ENCODE assay signal across 9 cellular contexts in genomic region chr16:21101631-21102420, GRCh38.
DNase-seq lines count a peak whose midpoint lies in the region; ATAC-seq and TF ChIP-seq lines count a peak whose summit lies in the region.
"Had no signal": no experiment of that assay in that cellular context is flagged by ENCODE, and none has a peak within 500 bp of the region (broad histone marks: within the 10 kb centered on the region; RNA-seq: fewer than 3 reads in every experiment).

No MANE protein-coding gene starts in this region.

- peak; percentile 63; the same call in 2 of the 3 replicates for ATAC-seq in RWPE2 (ENCODE audit: low read depth)
- ATAC-seq in stimulated activated naive CD8-positive, alpha-beta T cell treated with anti-CD3 and anti-CD28 coated beads, Interleukin-15, amount 100 ng/mL, for 72 hours = peak; percentile 56
- ATAC-seq in HG03095 (IDR thresholded peaks at IDR 0.05; ENCODE audit: unreplicated experiment) = no peak

- H3K27ac ChIP-seq in RWPE2 (ENCODE audit: poor library complexity, severe bottlenecking) = no peak overlapping the region

- H3K4me3 Mint-ChIP-seq in stimulated activated naive CD8-positive, alpha-beta T cell treated with anti-CD3 and anti-CD28 coated beads, Interleukin-15, amount 100 ng/mL, for 72 hours = no peak overlapping the region

- peak; percentile 71 for DNase-seq in activated effector memory CD4-positive, alpha-beta T cell treated with anti-CD3 and anti-CD28 coated beads, Interleukin-2, amount 50 U/mL, for 16 hours
- no peak for DNase-seq in activated effector memory CD4-positive, alpha-beta T cell treated with Interleukin-2 at 50 U/mL for 16 hours
- DNase-seq in RWPE2 (ENCODE audit: low spot score) = no peak
- peak; percentile 3 for DNase-seq in fibroblast of the conjunctiva (ENCODE audit: low read depth)
- peak; percentile 10 to 12 for DNase-seq in stimulated activated naive CD8-positive, alpha-beta T cell treated with anti-CD3 and anti-CD28 coated beads, Interleukin-15, amount 100 ng/mL, for 72 hours
- no peak for DNase-seq in NCI-H2029 treated with DMSO at 0.1 percent for 48 hours (lab: John Stamatoyannopoulos, UW)
- no peak for DNase-seq in NCI-H2171 treated with DMSO at 0.1 percent for 48 hours (lab: John Stamatoyannopoulos, UW)

- H3K36me3 ChIP-seq in RWPE2 (ENCODE audit: low read depth) = no peaks in the 10 kb centered on the region

- H3K9me3 ChIP-seq in RWPE2 (ENCODE audit: severe bottlenecking) = no peaks in the 10 kb centered on the region

- peaks cover 39% of the 10 kb centered on the region for H3K27me3 Mint-ChIP-seq in stimulated activated naive CD8-positive, alpha-beta T cell treated with anti-CD3 and anti-CD28 coated beads, Interleukin-15, amount 100 ng/mL, for 72 hours

- no peaks in the 10 kb centered on the region for H3K9me3 Mint-ChIP-seq in stimulated activated naive CD8-positive, alpha-beta T cell treated with anti-CD3 and anti-CD28 coated beads, Interleukin-15, amount 100 ng/mL, for 72 hours

- no peak overlapping the region for H3K27ac Mint-ChIP-seq in stimulated activated naive CD8-positive, alpha-beta T cell treated with anti-CD3 and anti-CD28 coated beads, Interleukin-15, amount 100 ng/mL, for 72 hours

- H3K4me3 ChIP-seq in RWPE2 (ENCODE audit: severe bottlenecking) = no peak overlapping the region
- H3K4me3 ChIP-seq: lung had no signal

- H3K27me3 ChIP-seq in RWPE2 (ENCODE audit: insufficient read depth, poor library complexity, severe bottlenecking) = no peaks in the 10 kb centered on the region

- H3K4me1 Mint-ChIP-seq in stimulated activated naive CD8-positive, alpha-beta T cell treated with anti-CD3 and anti-CD28 coated beads, Interleukin-15, amount 100 ng/mL, for 72 hours = no peaks in the 10 kb centered on the region

- TF ChIP-seq CTCF in RWPE2 (IDR thresholded peaks at IDR 0.05; ENCODE audit: poor library complexity, severe bottlenecking) = peak; percentile 54

- no peaks in the 10 kb centered on the region for H3K4me1 ChIP-seq in RWPE2 (ENCODE audit: insufficient read depth, poor library complexity, severe bottlenecking)

Comparison
In these comparisons a context has a peak if more than half of its experiments do, and no peak if none do; other contexts are left out.
1. DNase-seq: peak in activated effector memory CD4-positive, alpha-beta T cell treated with anti-CD3 and anti-CD28 coated beads, Interleukin-2, amount 50 U/mL, for 16 hours (single experiment), fibroblast of the conjunctiva (single experiment) and stimulated activated naive CD8-positive, alpha-beta T cell treated with anti-CD3 and anti-CD28 coated beads, Interleukin-15, amount 100 ng/mL, for 72 hours (2 of 2); none in activated effector memory CD4-positive, alpha-beta T cell treated with Interleukin-2 at 50 U/mL for 16 hours (single experiment), RWPE2 (single experiment), NCI-H2029 treated with DMSO at 0.1 percent for 48 hours (single experiment) and NCI-H2171 treated with DMSO at 0.1 percent for 48 hours (single experiment).